In the genomic region with DNA sequence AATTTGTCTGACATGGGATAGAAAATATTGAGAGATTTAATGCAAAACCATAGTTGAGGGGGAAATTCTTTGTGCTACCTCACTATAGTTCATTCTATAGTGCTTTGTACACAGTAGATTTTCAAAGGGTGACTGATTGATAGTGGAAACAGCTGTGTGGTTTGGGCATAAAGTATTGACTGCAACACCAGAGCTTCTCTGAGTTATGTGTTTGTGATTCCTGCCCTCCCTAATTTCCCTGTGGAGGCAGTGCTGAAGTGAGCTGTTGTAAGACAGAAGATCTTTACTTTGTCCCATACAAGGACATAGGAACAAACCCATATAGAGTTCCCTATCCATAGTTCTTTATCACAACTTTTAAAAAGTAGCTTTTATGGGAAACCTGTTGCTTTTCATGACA, we compare ENCODE assay signal across 22 cellular contexts. TPM values are rescaled to one million over a fixed set of nuclear protein-coding genes. Genes with fewer than 3 reads are reported as not detected.
DNase-seq lines count a peak whose midpoint lies in the region; FAIRE-seq and TF ChIP-seq lines count a peak whose summit lies in the region.
"Had no signal": no experiment of that assay in that cellular context is flagged by ENCODE, and none has a peak within 500 bp of the region (broad histone marks: within the 10 kb centered on the region; RNA-seq: fewer than 3 reads in every experiment).

No MANE protein-coding gene starts in this region.

- peaks cover 11% of the 10 kb centered on the region for H3K4me1 Mint-ChIP-seq in nephron
- H3K4me1 Mint-ChIP-seq: CD4-positive, alpha-beta memory T cell had no signal

- H3K36me3 Mint-ChIP-seq in nephron (ENCODE audit: low read depth): no peaks in the 10 kb centered on the region
- H3K36me3 Mint-ChIP-seq: CD4-positive, alpha-beta memory T cell had no signal

- TF ChIP-seq CTCF in nephron (IDR thresholded peaks at IDR 0.05; ENCODE audit: unreplicated experiment in 3 of 3) (no peak), tibial nerve (IDR thresholded peaks at IDR 0.05) (no peak)

- DNase-seq in AG08395 (ENCODE audit: low spot score): peak; percentile 4
- DNase-seq in H54 (ENCODE audit: insufficient read length, low spot score): no peak
- peak; percentile 59 to 78 for DNase-seq in SJCRH30
- DNase-seq in activated T-cell treated with anti-CD3 and anti-CD28 coated beads, Interleukin-2, amount 50 U/mL, for 1 hour: no peak
- no peak for DNase-seq in SKM-1 treated with dmso at 0.1 percent for 144 hours (lab: John Stamatoyannopoulos, UW; ENCODE audit: unreplicated experiment)
- DNase-seq in HUDEP-2 (lab: John Stamatoyannopoulos, UW; ENCODE audit: unreplicated experiment in 76 of 76): no peak
- DNase-seq in tibial nerve (ENCODE audit: low spot score in 2 of 2): no peak
- DNase-seq: C1 segment of cervical spinal cord; CD4-positive, alpha-beta memory T cell; DMS 273 treated with DMSO at 0.1 percent for 48 hours; DMS79; EL; GDM1; HFFc6 had no signal

- H3K27ac Mint-ChIP-seq in nephron: peak overlapping the region in 2 of 3 experiments; percentile 29 to 65
- H3K27ac Mint-ChIP-seq: CD4-positive, alpha-beta memory T cell; GM23338; HFFc6 had no signal

- H3K4me3 ChIP-seq in SJCRH30 (no peak overlapping the region), tibial nerve (no peak overlapping the region)
- H3K4me3 ChIP-seq: GM12878, GM23338, HAP-1 had no signal

- H3K36me3 ChIP-seq in SJCRH30: no peaks in the 10 kb centered on the region
- no peaks in the 10 kb centered on the region for H3K36me3 ChIP-seq in tibial nerve
- H3K36me3 ChIP-seq: HAP-1 had no signal

- TF ChIP-seq EP300 in tibial nerve (IDR thresholded peaks at IDR 0.05): no peak

- peak; percentile 58 for FAIRE-seq in H54 (lab: Jason Lieb, UNC)
- FAIRE-seq: A204.1, D721Med, GM12878, GM18507 had no signal

- H3K27me3 ChIP-seq in SJCRH30 (no peaks in the 10 kb centered on the region), tibial nerve (no peaks in the 10 kb centered on the region)

- no peaks in the 10 kb centered on the region for H3K9me3 ChIP-seq in SJCRH30 (replicated peaks)
- no peaks in the 10 kb centered on the region for H3K9me3 ChIP-seq in tibial nerve

- H3K4me1 ChIP-seq in SJCRH30 (peaks cover 58% of the 10 kb centered on the region), tibial nerve (no peaks in the 10 kb centered on the region)
- H3K4me1 ChIP-seq: HAP-1 had no signal

- no peaks in the 10 kb centered on the region for H3K27me3 Mint-ChIP-seq in nephron (ENCODE audit: low read depth)
- H3K27me3 Mint-ChIP-seq: CD4-positive, alpha-beta memory T cell had no signal

- no peak for TF ChIP-seq POLR2A in H54 (IDR thresholded peaks at IDR 0.05; ENCODE audit: low read depth, low read length)
- TF ChIP-seq POLR2A in tibial nerve (IDR thresholded peaks at IDR 0.05): no peak

- H3K4me3 Mint-ChIP-seq in nephron: no peak overlapping the region
- H3K4me3 Mint-ChIP-seq: CD4-positive, alpha-beta memory T cell; GM23338; HFFc6 had no signal

- H3K9me3 Mint-ChIP-seq in nephron: no peaks in the 10 kb centered on the region
- H3K9me3 Mint-ChIP-seq: GM23338, HFFc6 had no signal

- H3K27ac ChIP-seq in SJCRH30 (peak overlapping the region; percentile 69), tibial nerve (no peak overlapping the region)
- H3K27ac ChIP-seq: 22Rv1 had no signal

RNA-seq across cellular contexts. Expression of a gene that starts 47.1 kb away (rescaled TPM):
- 6.6 and 7.4 TPM in 2 replicates for total RNA-seq in SJCRH30 (2014; rRNA removed; shearing (Covaris generic))
- 10 to 100 TPM in 1 of 4 donors, 1 to 10 TPM in 3; 1.8 to 12.8 (median 3.4) TPM for total RNA-seq in tibial nerve
- total RNA-seq: CD4-positive, alpha-beta memory T cell; GM12878; GM23338 had no signal

Comparison
In these comparisons a context has a peak if more than half of its experiments do, and no peak if none do; other contexts are left out.
1. DNase-seq: peak in AG08395 (single experiment) and SJCRH30 (2 of 2); none in H54 (single experiment), activated T-cell treated with anti-CD3 and anti-CD28 coated beads, Interleukin-2, amount 50 U/mL, for 1 hour (single experiment), SKM-1 treated with dmso at 0.1 percent for 144 hours (single experiment), HUDEP-2 (0 of 76) and tibial nerve (0 of 2).